In genomic region chr11:28146123-28146751, GRCh38 we compare ENCODE assay signal across 11 cellular contexts. TPM values are rescaled to one million over a fixed set of nuclear protein-coding genes. Genes with fewer than 3 reads are reported as not detected.
DNase-seq lines count a peak whose midpoint lies in the region; TF ChIP-seq lines count a peak whose summit lies in the region.
"Had no signal": no experiment of that assay in that cellular context is flagged by ENCODE, and none has a peak within 500 bp of the region (broad histone marks: within the 10 kb centered on the region; RNA-seq: fewer than 3 reads in every experiment).

No MANE protein-coding gene starts in this region.

- no peak overlapping the region for H2BK5ac ChIP-seq in mesenchymal stem cell (ENCODE audit: low read depth, low read length, poor library complexity, severe bottlenecking)

- H3K4me2 ChIP-seq in mammary epithelial cell (ENCODE audit: insufficient read depth, low read depth, low read length) (peak overlapping the region; percentile 46), mesenchymal stem cell (ENCODE audit: low read length, poor library complexity, severe bottlenecking) (no peak overlapping the region)

- H3K27ac ChIP-seq in mammary epithelial cell (ENCODE audit: insufficient read depth, low read depth, low read length) (no peak overlapping the region), mesenchymal stem cell (ENCODE audit: low read length, poor library complexity, severe bottlenecking) (peak overlapping the region; percentile 26)
- H3K27ac ChIP-seq: parathyroid adenoma had no signal

- no peaks in the 10 kb centered on the region for H4K20me1 ChIP-seq in mammary epithelial cell (ENCODE audit: insufficient read depth, low read length)

- H3K4me3 ChIP-seq in MG63 (no peak overlapping the region), mammary epithelial cell (replicated peaks in 1 of 3; ENCODE audit: insufficient read depth in 1 of 3, low read depth in 2 of 3, low read length in 3 of 3) (no peak overlapping the region), mesenchymal stem cell (ENCODE audit: insufficient read depth in 1 of 2, low read depth in 1 of 2, low read length in 2 of 2) (no peak overlapping the region)

- H2BK120ac ChIP-seq in mesenchymal stem cell (ENCODE audit: low read depth, low read length): no peak overlapping the region

- H3K18ac ChIP-seq in mesenchymal stem cell (ENCODE audit: low read depth in 1 of 2, low read length in 2 of 2): no peak overlapping the region

- no peak overlapping the region for H3K4ac ChIP-seq in mesenchymal stem cell (ENCODE audit: low read depth in 1 of 2, low read length in 2 of 2)

- no peaks in the 10 kb centered on the region for H3K27me3 ChIP-seq in MG63
- no peaks in the 10 kb centered on the region for H3K27me3 ChIP-seq in mammary epithelial cell (ENCODE audit: insufficient read depth, low read length)
- no peaks in the 10 kb centered on the region for H3K27me3 ChIP-seq in mesenchymal stem cell (ENCODE audit: control insufficient read depth in 1 of 2, insufficient read depth in 1 of 2, low read length in 2 of 2)

- CTCF ChIA-PET in mammary epithelial cell (lab: Charles Lee; ENCODE audit: low non-redundant PET): interaction anchor here (0.8 kb wide), 1 partner anchor 429 kb away, joined by 3 read pairs; no protein-coding TSS in a partner anchor

- dilution Hi-C loops in mammary epithelial cell (cut with HindIII; ENCODE audit: low sequenced_read_pairs): no loop called here

- H3K23ac ChIP-seq in mesenchymal stem cell (ENCODE audit: low read length in 2 of 2): no peak overlapping the region

- H3K36me3 ChIP-seq in MG63 (peaks cover 2% of the 10 kb centered on the region), mammary epithelial cell (ENCODE audit: insufficient read depth, low read length) (no peaks in the 10 kb centered on the region), mesenchymal stem cell (ENCODE audit: control insufficient read depth in 1 of 2, insufficient read depth in 2 of 2, low read depth in 1 of 2, low read length in 2 of 2) (no peaks in the 10 kb centered on the region)

- intact Hi-C loops in mammary epithelial cell (cut with micrococcal nuclease): no loop called here

- H3K4me1 ChIP-seq in mammary epithelial cell (ENCODE audit: insufficient read depth, low read length) (peaks cover 12% of the 10 kb centered on the region), mesenchymal stem cell (ENCODE audit: control insufficient read depth, insufficient read depth, low read depth, low read length) (peaks cover 2% of the 10 kb centered on the region)
- H3K4me1 ChIP-seq: parathyroid adenoma had no signal

- BruUV-seq in mammary epithelial cell (replicated peaks; lab: Mats Ljungman, UMichigan): no TSS peak

- no peak overlapping the region for H3K14ac ChIP-seq in mesenchymal stem cell (ENCODE audit: low read length in 2 of 2)

- DNase-seq in Caki2 (ENCODE audit: low read depth) (peak; percentile 71), MG63 (peak; percentile 26), mammary epithelial cell (peak; percentile 84), mesenchymal stem cell (peak; percentile 89), SK-N-DZ (ENCODE audit: low spot score) (no peak), NCI-H510A treated with DMSO at 0.1 percent for 48 hours (lab: John Stamatoyannopoulos, UW) (no peak)
- no peak for DNase-seq in activated CD4-positive, alpha-beta T cell treated with anti-CD3 and anti-CD28 coated beads for 48 hours
- DNase-seq in stimulated activated CD4-positive, alpha-beta T cell treated with anti-CD3 and anti-CD28 coated beads, Interleukin-12 subunit alpha, Interleukin-12 subunit beta, amount 100 ng/mL, for 4 hours: no peak
- DNase-seq: activated naive CD4-positive, alpha-beta T cell treated with anti-CD3 and anti-CD28 coated beads for 36 hours; NCI-H2171 had no signal

- H3K9ac ChIP-seq in mammary epithelial cell (ENCODE audit: insufficient read depth, low read length) (no peak overlapping the region), mesenchymal stem cell (ENCODE audit: low read length) (peak overlapping the region; percentile 52)
- H3K9ac ChIP-seq: parathyroid adenoma had no signal

- 8% methylated on average over 2 of the region's 2 CpGs for WGBS in mammary epithelial cell (ENCODE audit: low coverage, missing lambda C conversion rate)
- WGBS in mesenchymal stem cell: 0% methylated on average over 1 of the region's 2 CpGs

- H2BK15ac ChIP-seq in mesenchymal stem cell (ENCODE audit: low read depth, poor library complexity, severe bottlenecking): no peak overlapping the region

- H2BK12ac ChIP-seq in mesenchymal stem cell (ENCODE audit: low read length in 2 of 2): no peak overlapping the region

- H3K9me3 ChIP-seq in MG63 (no peaks in the 10 kb centered on the region), mammary epithelial cell (replicated peaks; ENCODE audit: insufficient read depth, low read length) (no peaks in the 10 kb centered on the region), mesenchymal stem cell (ENCODE audit: control insufficient read depth, low read length) (no peaks in the 10 kb centered on the region)

- no peak overlapping the region for H4K91ac ChIP-seq in mesenchymal stem cell (ENCODE audit: low read length)

- H2AFZ ChIP-seq in mammary epithelial cell (ENCODE audit: low read depth, low read length) (no peak overlapping the region), mesenchymal stem cell (ENCODE audit: low read depth, low read length) (no peak overlapping the region)
- H2AFZ ChIP-seq: parathyroid adenoma had no signal

- TF ChIP-seq CTCF in mammary epithelial cell (conservative IDR thresholded peaks at IDR 0.05 in 1 of 2, IDR thresholded peaks at IDR 0.05 in 1 of 2; ENCODE audit: extremely low read depth in 1 of 2, insufficient read depth in 1 of 2, low read depth in 1 of 2, low read length in 2 of 2): no peak

- in situ Hi-C loops in Caki2 (cut with HindIII; ENCODE audit: low pct_unique_long_range_greater_than_20kb, low sequenced_read_pairs): no loop called here
- in situ Hi-C loops in mammary epithelial cell (cut with MboI; ENCODE audit: low sequenced_read_pairs in 2 of 2): no loop called here

- H3K79me2 ChIP-seq in mammary epithelial cell (ENCODE audit: insufficient read depth, low read length): no peaks in the 10 kb centered on the region
- H3K79me2 ChIP-seq: parathyroid adenoma had no signal

- no peak overlapping the region for H4K8ac ChIP-seq in mesenchymal stem cell (ENCODE audit: low read length)

- H3K79me1 ChIP-seq in mesenchymal stem cell (replicated peaks; ENCODE audit: low read length, poor library complexity, severe bottlenecking): peaks cover 4% of the 10 kb centered on the region

- H2AK5ac ChIP-seq in mesenchymal stem cell (ENCODE audit: low read length, severe bottlenecking): no peak overlapping the region

RNA-seq across cellular contexts. Expression of gene METTL15, which starts 38.0 kb away (rescaled TPM):
- total RNA-seq in Caki2 (2014; rRNA removed; shearing (Covaris generic); ENCODE audit: low replicate concordance): 13.5 and 14.5 TPM in 2 replicates
- 14.4 and 20.6 TPM in 2 replicates for total RNA-seq in MG63 (2014; rRNA removed; shearing (Covaris generic); ENCODE audit: low replicate concordance)
- 10 to 100 TPM; 17.2 to 17.9 TPM for total RNA-seq in mammary epithelial cell
- 6.5 TPM for polyA plus RNA-seq in mammary epithelial cell
- 8.3 TPM for polyA minus RNA-seq in mammary epithelial cell
- 7.1 TPM for polyA plus RNA-seq in mesenchymal stem cell (2013, experiment 1 of 2)
- polyA plus RNA-seq in mesenchymal stem cell (2013, experiment 2 of 2): 7.8 TPM
- 7.9 and 8.9 TPM in 2 replicates for polyA plus RNA-seq in SK-N-DZ (2014; cell fraction: cytosol; rRNA removed)
- polyA plus RNA-seq in SK-N-DZ (2014; cell fraction: nucleus; rRNA removed): 2.9 and 6.0 TPM in 2 replicates

RNA-seq across cellular contexts. Expression of gene KIF18A, which starts 38.3 kb away (rescaled TPM):
- total RNA-seq in Caki2 (2014; rRNA removed; shearing (Covaris generic); ENCODE audit: low replicate concordance): 9.0 and 9.9 TPM in 2 replicates
- total RNA-seq in MG63 (2014; rRNA removed; shearing (Covaris generic); ENCODE audit: low replicate concordance): 12.4 and 41.3 TPM in 2 replicates
- total RNA-seq in mammary epithelial cell: 10 to 100 TPM in 1 of 2 donors, 1 to 10 TPM in 1; 1.0 to 11.6 TPM
- polyA plus RNA-seq in mammary epithelial cell: 6.8 TPM
- 2.1 TPM for polyA minus RNA-seq in mammary epithelial cell
- 7.1 TPM for polyA plus RNA-seq in mesenchymal stem cell (2013, experiment 1 of 2)
- 7.3 TPM for polyA plus RNA-seq in mesenchymal stem cell (2013, experiment 2 of 2)
- polyA plus RNA-seq in SK-N-DZ (2014; cell fraction: cytosol; rRNA removed): 18.9 and 19.6 TPM in 2 replicates
- polyA plus RNA-seq in SK-N-DZ (2014; cell fraction: nucleus; rRNA removed): 24.0 and 29.7 TPM in 2 replicates

Comparison
In these comparisons a context has a peak if more than half of its experiments do, and no peak if none do; other contexts are left out.
1. DNase-seq: peak in Caki2 (single experiment), MG63 (single experiment), mammary epithelial cell (single experiment) and mesenchymal stem cell (single experiment); none in SK-N-DZ (single experiment), NCI-H510A treated with DMSO at 0.1 percent for 48 hours (single experiment), activated CD4-positive, alpha-beta T cell treated with anti-CD3 and anti-CD28 coated beads for 48 hours (single experiment) and stimulated activated CD4-positive, alpha-beta T cell treated with anti-CD3 and anti-CD28 coated beads, Interleukin-12 subunit alpha, Interleukin-12 subunit beta, amount 100 ng/mL, for 4 hours (single experiment).